Comparison of ENCODE assay signal across 15 cellular contexts in genomic region chr7:104938741-104939390, GRCh38.
DNase-seq lines count a peak whose midpoint lies in the region; ATAC-seq and TF ChIP-seq lines count a peak whose summit lies in the region.
"Had no signal": no experiment of that assay in that cellular context is flagged by ENCODE, and none has a peak within 500 bp of the region (broad histone marks: within the 10 kb centered on the region; RNA-seq: fewer than 3 reads in every experiment).

No MANE protein-coding gene starts in this region.

- no peaks in the 10 kb centered on the region for H3K27me3 ChIP-seq in CD4-positive, alpha-beta memory T cell (ENCODE audit: insufficient read depth, low read length)
- H3K27me3 ChIP-seq in upper lobe of right lung = no peaks in the 10 kb centered on the region
- H3K27me3 ChIP-seq: Peyer's patch, thyroid gland had no signal

- CTCF ChIA-PET in CD4-positive, alpha-beta memory T cell (lab: Charles Lee; ENCODE audit: partially characterized antibody) = interaction anchor here (1.0 to 2.1 kb wide), 3 partner anchors 9 to 42 kb away, joined by 3 to 5 read pairs (median 4); no protein-coding TSS in a partner anchor

- H3K4me1 ChIP-seq in CD4-positive, alpha-beta memory T cell (ENCODE audit: insufficient read depth, low read length) = peaks cover 30% of the 10 kb centered on the region
- H3K4me1 ChIP-seq in upper lobe of right lung = peaks cover 10% of the 10 kb centered on the region

- H3K36me3 Mint-ChIP-seq in CD4-positive, alpha-beta memory T cell = peaks cover 0 to 2% of the 10 kb centered on the region in 2 donors
- H3K36me3 Mint-ChIP-seq in activated T-helper 1 cell treated with anti-CD3 and anti-CD28 coated beads, Interleukin-12 subunit alpha, Interleukin-12 subunit beta, Interleukin-2, Interleukin-4 antibody, amounts not matched to agents 30 ng/mL and 10 ng/mL and 1 ng/mL, durations not matched to agents 14 hours and 24 hours and 36 hours (ENCODE audit: low read depth) = peaks cover 22% of the 10 kb centered on the region
- peaks cover 11 to 20% of the 10 kb centered on the region in 2 donors for H3K36me3 Mint-ChIP-seq in naive B cell

- H3K4me1 Mint-ChIP-seq in CD4-positive, alpha-beta memory T cell = peaks cover 28 to 40% (median 33%) of the 10 kb centered on the region in 4 donors
- H3K4me1 Mint-ChIP-seq in activated T-helper 1 cell treated with anti-CD3 and anti-CD28 coated beads, Interleukin-12 subunit alpha, Interleukin-12 subunit beta, Interleukin-2, Interleukin-4 antibody, amounts not matched to agents 30 ng/mL and 10 ng/mL and 1 ng/mL, durations not matched to agents 14 hours and 24 hours and 36 hours (ENCODE audit: low read depth) = peaks cover 36% of the 10 kb centered on the region
- peaks cover 54 to 71% (median 64%) of the 10 kb centered on the region in 3 donors for H3K4me1 Mint-ChIP-seq in naive B cell

- no peak for DNase-seq in CD4-positive, alpha-beta memory T cell
- DNase-seq in activated T-helper 1 cell treated with anti-CD3 and anti-CD28 coated beads, Interleukin-12 subunit alpha, Interleukin-12 subunit beta, Interleukin-2, Interleukin-4 antibody, amounts not matched to agents 30 ng/mL and 10 ng/mL and 1 ng/mL, durations not matched to agents 14 hours and 24 hours and 36 hours (ENCODE audit: low spot score) = no peak
- no peak for DNase-seq in naive B cell
- DNase-seq in upper lobe of right lung = no peak
- no peak for DNase-seq in central memory CD4-positive, alpha-beta T cell
- DNase-seq: activated naive CD4-positive, alpha-beta T cell; AML-193; left ventricle myocardium inferior; NCI-H1436 treated with DMSO at 0.1 percent for 48 hours; NCI-H82; Peyer's patch; thyroid gland had no signal

- no peaks in the 10 kb centered on the region for H3K9me3 ChIP-seq in CD4-positive, alpha-beta memory T cell (ENCODE audit: control insufficient read depth in 1 of 2, low read length in 2 of 2)
- H3K9me3 ChIP-seq in upper lobe of right lung = no peaks in the 10 kb centered on the region
- H3K9me3 ChIP-seq: left ventricle myocardium inferior, Peyer's patch, thyroid gland had no signal

- intact Hi-C loops in CD4-positive, alpha-beta memory T cell (cut with micrococcal nuclease) = no loop called here
- intact Hi-C loops in activated T-helper 1 cell treated with anti-CD3 and anti-CD28 coated beads, Interleukin-12 subunit alpha, Interleukin-12 subunit beta, Interleukin-2, Interleukin-4 antibody, amounts not matched to agents 30 ng/mL and 10 ng/mL and 1 ng/mL, durations not matched to agents 14 hours and 24 hours and 36 hours (cut with micrococcal nuclease) = no loop called here
- intact Hi-C loops in upper lobe of right lung (cut with DNase I) = no loop called here

- H3K4me3 Mint-ChIP-seq in CD4-positive, alpha-beta memory T cell = peak overlapping the region in 3 of 8 donors; percentile 35 to 55 (median 47)
- H3K4me3 Mint-ChIP-seq in activated T-helper 1 cell treated with anti-CD3 and anti-CD28 coated beads, Interleukin-12 subunit alpha, Interleukin-12 subunit beta, Interleukin-2, Interleukin-4 antibody, amounts not matched to agents 30 ng/mL and 10 ng/mL and 1 ng/mL, durations not matched to agents 14 hours and 24 hours and 36 hours = peak overlapping the region; percentile 21
- H3K4me3 Mint-ChIP-seq in naive B cell = peak overlapping the region in 6 of 8 donors; percentile 22 to 78 (median 48)

- no peak overlapping the region for H3K27ac ChIP-seq in CD4-positive, alpha-beta memory T cell (ENCODE audit: low read depth, low read length)
- H3K27ac ChIP-seq in upper lobe of right lung = no peak overlapping the region
- H3K27ac ChIP-seq: left ventricle myocardium inferior, Peyer's patch, thyroid gland had no signal

- no peaks in the 10 kb centered on the region for H3K27me3 Mint-ChIP-seq in CD4-positive, alpha-beta memory T cell
- no peaks in the 10 kb centered on the region for H3K27me3 Mint-ChIP-seq in activated T-helper 1 cell treated with anti-CD3 and anti-CD28 coated beads, Interleukin-12 subunit alpha, Interleukin-12 subunit beta, Interleukin-2, Interleukin-4 antibody, amounts not matched to agents 30 ng/mL and 10 ng/mL and 1 ng/mL, durations not matched to agents 14 hours and 24 hours and 36 hours (ENCODE audit: insufficient read depth)
- H3K27me3 Mint-ChIP-seq in naive B cell = no peaks in the 10 kb centered on the region

- POLR2A ChIA-PET in CD4-positive, alpha-beta memory T cell (lab: Charles Lee; ENCODE audit: partially characterized antibody) = interaction anchor here (1.5 kb wide), 1 partner anchor 74 kb away, joined by 3 read pairs; no protein-coding TSS in a partner anchor

- ATAC-seq in HG02588 (IDR thresholded peaks at IDR 0.05; ENCODE audit: unreplicated experiment) = peak; percentile 27
- no peak for ATAC-seq in naive B cell (ENCODE audit: low read depth in 2 of 2)
- ATAC-seq in upper lobe of right lung = no peak
- no peak for ATAC-seq in GM18873 (IDR thresholded peaks at IDR 0.05; ENCODE audit: low FRiP score, unreplicated experiment)

- H3K36me3 ChIP-seq in CD4-positive, alpha-beta memory T cell (ENCODE audit: insufficient read depth, low read length) = no peaks in the 10 kb centered on the region
- H3K36me3 ChIP-seq in upper lobe of right lung = no peaks in the 10 kb centered on the region
- H3K36me3 ChIP-seq: left ventricle myocardium inferior, Peyer's patch, thyroid gland had no signal

- peaks cover 0 to 3% (median 0%) of the 10 kb centered on the region in 8 donors for H3K9me3 Mint-ChIP-seq in CD4-positive, alpha-beta memory T cell
- H3K9me3 Mint-ChIP-seq in activated T-helper 1 cell treated with anti-CD3 and anti-CD28 coated beads, Interleukin-12 subunit alpha, Interleukin-12 subunit beta, Interleukin-2, Interleukin-4 antibody, amounts not matched to agents 30 ng/mL and 10 ng/mL and 1 ng/mL, durations not matched to agents 14 hours and 24 hours and 36 hours = no peaks in the 10 kb centered on the region
- peaks cover 1 to 13% (median 8%) of the 10 kb centered on the region in 7 donors for H3K9me3 Mint-ChIP-seq in naive B cell

- no peak overlapping the region for H3K4me3 ChIP-seq in CD4-positive, alpha-beta memory T cell (ENCODE audit: low read length in 2 of 2)
- no peak overlapping the region for H3K4me3 ChIP-seq in upper lobe of right lung
- H3K4me3 ChIP-seq: left ventricle myocardium inferior, Peyer's patch, smooth muscle cell, thyroid gland had no signal

- peak overlapping the region; percentile 13 to 89 (median 53) for H3K27ac Mint-ChIP-seq in CD4-positive, alpha-beta memory T cell
- peak overlapping the region; percentile 30 for H3K27ac Mint-ChIP-seq in activated T-helper 1 cell treated with anti-CD3 and anti-CD28 coated beads, Interleukin-12 subunit alpha, Interleukin-12 subunit beta, Interleukin-2, Interleukin-4 antibody, amounts not matched to agents 30 ng/mL and 10 ng/mL and 1 ng/mL, durations not matched to agents 14 hours and 24 hours and 36 hours
- H3K27ac Mint-ChIP-seq in naive B cell = peak overlapping the region; percentile 71 to 95 (median 89)

- TF ChIP-seq CTCF in upper lobe of right lung (IDR thresholded peaks at IDR 0.05) = no peak

Comparison
In these comparisons a context has a peak if more than half of its experiments do, and no peak if none do; other contexts are left out.
1. H3K27ac Mint-ChIP-seq: peak in every context shown above with its lines; median percentile 89 in naive B cell; 53 in CD4-positive, alpha-beta memory T cell; 30 in activated T-helper 1 cell treated with anti-CD3 and anti-CD28 coated beads, Interleukin-12 subunit alpha, Interleukin-12 subunit beta, Interleukin-2, Interleukin-4 antibody, amounts not matched to agents 30 ng/mL and 10 ng/mL and 1 ng/mL, durations not matched to agents 14 hours and 24 hours and 36 hours.